Comparison of ENCODE assay signal across 15 cellular contexts in genomic region chr2:624551-625347, GRCh38. TPM values are rescaled to one million over a fixed set of nuclear protein-coding genes. Genes with fewer than 3 reads are reported as not detected.
A peak's percentile ranks its signal among the peaks of the same experiment; 100 is the strongest.
DNase-seq lines count a peak whose midpoint lies in the region; ATAC-seq and TF ChIP-seq lines count a peak whose summit lies in the region.
"Had no signal": no experiment of that assay in that cellular context is flagged by ENCODE, and none has a peak within 500 bp of the region (broad histone marks: within the 10 kb centered on the region; RNA-seq: fewer than 3 reads in every experiment).

No MANE protein-coding gene starts in this region.

- H3K9me3 ChIP-seq in WERI-Rb-1 (ENCODE audit: severe bottlenecking), result no peaks in the 10 kb centered on the region

- H3K36me3 ChIP-seq in WERI-Rb-1, result no peaks in the 10 kb centered on the region

- H3K27me3 Mint-ChIP-seq in activated CD8-positive, alpha-beta T cell treated with anti-CD3 and anti-CD28 coated beads, Interleukin-2, amount 10 ng/mL, durations not matched to agents 7 days and 5 days (ENCODE audit: low read depth), result peaks cover 2% of the 10 kb centered on the region
- peaks cover 5% of the 10 kb centered on the region for H3K27me3 Mint-ChIP-seq in activated CD8-positive, alpha-beta T cell treated with anti-CD3 and anti-CD28 coated beads for 36 hours
- H3K27me3 Mint-ChIP-seq in osteocyte (ENCODE audit: unreplicated experiment), result peaks cover 18% of the 10 kb centered on the region
- H3K27me3 Mint-ChIP-seq: CD4-positive, alpha-beta T cell had no signal

- H3K27me3 ChIP-seq in WERI-Rb-1 (ENCODE audit: insufficient read depth, low read depth, severe bottlenecking), result no peaks in the 10 kb centered on the region

- no peaks in the 10 kb centered on the region for H3K9me3 Mint-ChIP-seq in activated CD8-positive, alpha-beta T cell treated with anti-CD3 and anti-CD28 coated beads, Interleukin-2, amount 10 ng/mL, durations not matched to agents 7 days and 5 days (ENCODE audit: insufficient read depth)
- no peaks in the 10 kb centered on the region for H3K9me3 Mint-ChIP-seq in activated CD8-positive, alpha-beta T cell treated with anti-CD3 and anti-CD28 coated beads for 36 hours
- H3K9me3 Mint-ChIP-seq in osteocyte (ENCODE audit: unreplicated experiment), result no peaks in the 10 kb centered on the region
- H3K9me3 Mint-ChIP-seq: CD4-positive, alpha-beta T cell had no signal

- no peaks in the 10 kb centered on the region for H3K4me1 Mint-ChIP-seq in activated CD8-positive, alpha-beta T cell treated with anti-CD3 and anti-CD28 coated beads, Interleukin-2, amount 10 ng/mL, durations not matched to agents 7 days and 5 days (ENCODE audit: low read depth)
- H3K4me1 Mint-ChIP-seq in activated CD8-positive, alpha-beta T cell treated with anti-CD3 and anti-CD28 coated beads for 36 hours (ENCODE audit: low read depth), result no peaks in the 10 kb centered on the region
- peaks cover 6% of the 10 kb centered on the region for H3K4me1 Mint-ChIP-seq in osteocyte (ENCODE audit: unreplicated experiment)
- H3K4me1 Mint-ChIP-seq: B cell had no signal

- H3K36me3 Mint-ChIP-seq in activated CD8-positive, alpha-beta T cell treated with anti-CD3 and anti-CD28 coated beads, Interleukin-2, amount 10 ng/mL, durations not matched to agents 7 days and 5 days (ENCODE audit: low read depth), result no peaks in the 10 kb centered on the region
- H3K36me3 Mint-ChIP-seq in activated CD8-positive, alpha-beta T cell treated with anti-CD3 and anti-CD28 coated beads for 36 hours (ENCODE audit: low read depth), result no peaks in the 10 kb centered on the region
- H3K36me3 Mint-ChIP-seq in osteocyte (ENCODE audit: unreplicated experiment), result no peaks in the 10 kb centered on the region

- DNase-seq in activated CD8-positive, alpha-beta T cell treated with anti-CD3 and anti-CD28 coated beads, Interleukin-2, amount 10 ng/mL, durations not matched to agents 7 days and 5 days, result peak; percentile 6
- no peak for DNase-seq in activated CD8-positive, alpha-beta T cell treated with anti-CD3 and anti-CD28 coated beads for 36 hours
- DNase-seq in WERI-Rb-1 (peak; percentile 53), islet precursor cell (peak; percentile 1), osteocyte (ENCODE audit: extremely low spot score, unreplicated experiment) (peak; percentile 59), NCI-H146 treated with DMSO at 0.1 percent for 48 hours (lab: John Stamatoyannopoulos, UW; ENCODE audit: unreplicated experiment) (no peak), SIG-M5 (lab: John Stamatoyannopoulos, UW) (no peak), KG1 (lab: John Stamatoyannopoulos, UW) (no peak)
- DNase-seq: C1 segment of cervical spinal cord; Calu3; CD4-positive, alpha-beta T cell; DMS 273 treated with DMSO at 0.1 percent for 48 hours; HCEC 1CT; HFFc6 had no signal

- ATAC-seq in activated CD8-positive, alpha-beta T cell treated with anti-CD3 and anti-CD28 coated beads, Interleukin-2, amount 10 ng/mL, durations not matched to agents 7 days and 5 days, result no peak
- ATAC-seq in activated CD8-positive, alpha-beta T cell treated with anti-CD3 and anti-CD28 coated beads for 36 hours, result no peak

- intact Hi-C loops in activated CD8-positive, alpha-beta T cell treated with anti-CD3 and anti-CD28 coated beads for 36 hours (cut with micrococcal nuclease), result no loop called here

- POLR2A ChIA-PET in activated CD8-positive, alpha-beta T cell treated with anti-CD3 and anti-CD28 coated beads, Interleukin-2, amount 10 ng/mL, durations not matched to agents 7 days and 5 days (lab: Charles Lee), result no interaction called here
- POLR2A ChIA-PET in activated CD8-positive, alpha-beta T cell treated with anti-CD3 and anti-CD28 coated beads for 36 hours (lab: Charles Lee), result no interaction called here

- H3K27ac Mint-ChIP-seq in activated CD8-positive, alpha-beta T cell treated with anti-CD3 and anti-CD28 coated beads, Interleukin-2, amount 10 ng/mL, durations not matched to agents 7 days and 5 days, result no peak overlapping the region
- no peak overlapping the region for H3K27ac Mint-ChIP-seq in activated CD8-positive, alpha-beta T cell treated with anti-CD3 and anti-CD28 coated beads for 36 hours
- no peak overlapping the region for H3K27ac Mint-ChIP-seq in osteocyte (ENCODE audit: unreplicated experiment)
- H3K27ac Mint-ChIP-seq: B cell; CD4-positive, alpha-beta T cell; HFFc6 had no signal

- CTCF ChIA-PET in activated CD8-positive, alpha-beta T cell treated with anti-CD3 and anti-CD28 coated beads, Interleukin-2, amount 10 ng/mL, durations not matched to agents 7 days and 5 days (lab: Charles Lee), result no interaction called here
- CTCF ChIA-PET in activated CD8-positive, alpha-beta T cell treated with anti-CD3 and anti-CD28 coated beads for 36 hours (lab: Charles Lee), result interaction anchor here (1.2 kb wide), 1 partner anchor 12 kb away, joined by 4 read pairs; no protein-coding TSS in a partner anchor

- TF ChIP-seq CTCF in activated CD8-positive, alpha-beta T cell treated with anti-CD3 and anti-CD28 coated beads for 36 hours (IDR thresholded peaks at IDR 0.05), result no peak
- no peak for TF ChIP-seq CTCF in WERI-Rb-1 (IDR thresholded peaks at IDR 0.05; ENCODE audit: low read depth, low read length)
- no peak for TF ChIP-seq CTCF in osteocyte (IDR thresholded peaks at IDR 0.05)

- no peak overlapping the region for H3K27ac ChIP-seq in WERI-Rb-1

- no peak overlapping the region for H3K4me3 Mint-ChIP-seq in activated CD8-positive, alpha-beta T cell treated with anti-CD3 and anti-CD28 coated beads, Interleukin-2, amount 10 ng/mL, durations not matched to agents 7 days and 5 days
- H3K4me3 Mint-ChIP-seq in activated CD8-positive, alpha-beta T cell treated with anti-CD3 and anti-CD28 coated beads for 36 hours, result no peak overlapping the region
- H3K4me3 Mint-ChIP-seq in osteocyte (ENCODE audit: unreplicated experiment), result no peak overlapping the region
- H3K4me3 Mint-ChIP-seq: B cell; CD4-positive, alpha-beta T cell; HFFc6 had no signal

- no peak overlapping the region for H3K4me3 ChIP-seq in WERI-Rb-1 (ENCODE audit: low read depth, low read length)

RNA-seq across cellular contexts. Expression of gene TMEM18, which starts 52.5 kb away (rescaled TPM):
- total RNA-seq in activated CD8-positive, alpha-beta T cell treated with anti-CD3 and anti-CD28 coated beads, Interleukin-2, amount 10 ng/mL, durations not matched to agents 7 days and 5 days, result 10 to 100 TPM; 31.1 to 32.0 TPM
- 10 to 100 TPM; 34.0 to 34.6 TPM for total RNA-seq in activated CD8-positive, alpha-beta T cell treated with anti-CD3 and anti-CD28 coated beads for 36 hours
- total RNA-seq in osteocyte, result 28.0 and 32.8 TPM in 2 replicates

Comparison
In these comparisons a context has a peak if more than half of its experiments do, and no peak if none do; other contexts are left out.
1. DNase-seq: peak in activated CD8-positive, alpha-beta T cell treated with anti-CD3 and anti-CD28 coated beads, Interleukin-2, amount 10 ng/mL, durations not matched to agents 7 days and 5 days (single experiment), WERI-Rb-1 (single experiment), islet precursor cell (single experiment) and osteocyte (single experiment); none in activated CD8-positive, alpha-beta T cell treated with anti-CD3 and anti-CD28 coated beads for 36 hours (single experiment), NCI-H146 treated with DMSO at 0.1 percent for 48 hours (single experiment), SIG-M5 (single experiment) and KG1 (single experiment).